8 cellular contexts compared by ENCODE assay signal in genomic region chr9:114507726-114508125, GRCh38. TPM values are rescaled to one million over a fixed set of nuclear protein-coding genes. Genes with fewer than 3 reads are reported as not detected.
DNase-seq lines count a peak whose midpoint lies in the region; ATAC-seq and TF ChIP-seq lines count a peak whose summit lies in the region.

No MANE protein-coding gene starts in this region.

- no peak overlapping the region for H3K27ac ChIP-seq in tibial artery

- intact Hi-C loops in tibial artery (cut with DNase I; ENCODE audit: low total_unique reads): loop anchor here (10.0 kb wide), 1 partner anchor 103 kb away; no protein-coding TSS in a partner anchor

- peaks cover 0 to 22% (median 15%) of the 10 kb centered on the region in 4 donors for H3K4me1 ChIP-seq in tibial artery

- H3K27me3 ChIP-seq in tibial artery: peaks cover 0 to 84% of the 10 kb centered on the region in 2 donors

- no peak for ATAC-seq in GM19467 (IDR thresholded peaks at IDR 0.05; ENCODE audit: unreplicated experiment)

- H3K36me3 ChIP-seq in tibial artery: no peaks in the 10 kb centered on the region

- no peak overlapping the region for H3K4me3 ChIP-seq in tibial artery

- no peak for TF ChIP-seq CTCF in tibial artery (IDR thresholded peaks at IDR 0.05)

- H3K9me3 ChIP-seq in tibial artery: no peaks in the 10 kb centered on the region

- DNase-seq in CD1c-positive myeloid dendritic cell (ENCODE audit: extremely low spot score) (peak; percentile 25), H4 (ENCODE audit: low spot score) (peak; percentile 18), RPMI8226 (peak; percentile 60), germinal center (ENCODE audit: low spot score) (peak; percentile 37), tibial artery (no peak), OCI-M2 (lab: John Stamatoyannopoulos, UW; ENCODE audit: unreplicated experiment) (no peak), 8988T (no peak)

RNA-seq across cellular contexts. Expression of gene WHRN, which starts 2.5 kb away (rescaled TPM):
- total RNA-seq in H4 (2014; rRNA removed; shearing (Covaris generic)): 0.37 and 1.5 TPM in 2 replicates

Comparison
In these comparisons a context has a peak if more than half of its experiments do, and no peak if none do; other contexts are left out.
1. DNase-seq: peak in CD1c-positive myeloid dendritic cell (single experiment), H4 (single experiment), RPMI8226 (single experiment) and germinal center (single experiment); none in tibial artery (0 of 2), OCI-M2 (single experiment) and 8988T (single experiment).